9 cellular contexts compared by ENCODE assay signal in the genomic region with DNA sequence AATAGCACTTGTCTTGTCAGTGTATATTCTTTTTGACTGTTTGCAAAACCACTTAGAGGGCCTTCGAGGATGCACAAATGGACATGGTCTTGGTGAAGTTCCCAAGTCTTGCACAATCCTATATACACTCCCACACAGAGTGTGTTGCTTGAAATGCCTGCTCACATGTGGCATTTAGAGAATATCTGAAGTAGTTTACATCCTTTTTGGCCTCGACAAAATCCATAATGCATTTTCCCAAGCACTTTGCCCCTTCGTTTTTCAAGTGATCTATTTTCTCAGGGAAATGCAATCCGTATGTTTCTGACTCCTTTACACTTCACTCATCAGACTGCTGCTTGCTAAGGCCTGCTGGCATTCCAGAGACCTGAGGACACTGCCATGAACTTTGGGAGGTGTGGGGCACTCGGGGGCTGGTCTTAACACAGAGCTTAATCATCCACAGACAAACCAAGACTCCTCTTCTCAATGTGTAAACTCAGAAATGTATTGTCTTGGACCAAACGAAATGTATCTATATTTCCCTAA.
DNase-seq lines count a peak whose midpoint lies in the region; TF ChIP-seq lines count a peak whose summit lies in the region.
"Had no signal": no experiment of that assay in that cellular context is flagged by ENCODE, and none has a peak within 500 bp of the region (broad histone marks: within the 10 kb centered on the region; RNA-seq: fewer than 3 reads in every experiment).

No MANE protein-coding gene starts in this region.

- no peaks in the 10 kb centered on the region for H3K36me3 Mint-ChIP-seq in MCF 10A (ENCODE audit: insufficient read depth, unreplicated experiment)

- peaks cover 10% of the 10 kb centered on the region for H3K9me3 Mint-ChIP-seq in MCF 10A (ENCODE audit: unreplicated experiment)

- CTCF ChIA-PET in MCF 10A (lab: Yijun Ruan, JAX): no interaction called here

- H3K4me3 ChIP-seq in stomach smooth muscle (ENCODE audit: low read length in 2 of 2) (no peak overlapping the region), MM.1S (ENCODE audit: low read length) (no peak overlapping the region)

- H3K36me3 ChIP-seq in stomach smooth muscle (ENCODE audit: control insufficient read depth in 2 of 2, insufficient read depth in 2 of 2, low read length in 2 of 2) (no peaks in the 10 kb centered on the region), MM.1S (replicated peaks; ENCODE audit: insufficient read depth, low read length) (no peaks in the 10 kb centered on the region)

- H3K9ac ChIP-seq in stomach smooth muscle (ENCODE audit: low read length in 2 of 2): no peak overlapping the region
- no peak overlapping the region for H3K9ac ChIP-seq in MM.1S (ENCODE audit: low read length)

- H3K27me3 Mint-ChIP-seq in MCF 10A (ENCODE audit: insufficient read depth, unreplicated experiment): no peaks in the 10 kb centered on the region

- H3F3A ChIP-seq in MM.1S (ENCODE audit: insufficient read depth, low read length): no peaks in the 10 kb centered on the region

- H3K27ac Mint-ChIP-seq in MCF 10A (ENCODE audit: low read depth, unreplicated experiment): no peak overlapping the region
- H3K27ac Mint-ChIP-seq: T-helper 1 cell treated with Interleukin-12 subunit alpha and Interleukin-12 subunit beta and Interleukin-4 antibody, amounts not matched to agents 30 μg/mL and 1 μg/mL, for 36 hours had no signal

- peaks cover under 1 to 7% of the 10 kb centered on the region in 2 donors for H3K9me3 ChIP-seq in stomach smooth muscle (ENCODE audit: control insufficient read depth in 2 of 2, low read length in 2 of 2)
- no peaks in the 10 kb centered on the region for H3K9me3 ChIP-seq in MM.1S (replicated peaks; ENCODE audit: insufficient read depth, low read length)

- no peaks in the 10 kb centered on the region for H4K20me1 ChIP-seq in MM.1S (ENCODE audit: insufficient read depth, low read length)

- H3K4me2 ChIP-seq in MM.1S (ENCODE audit: low read depth, low read length): no peak overlapping the region

- H3K27ac ChIP-seq in stomach smooth muscle (ENCODE audit: low read length) (peak overlapping the region; percentile 37), MM.1S (ENCODE audit: low read length) (no peak overlapping the region)

- intact Hi-C loops in MCF 10A (cut with micrococcal nuclease): no loop called here

- no peak overlapping the region for H2AFZ ChIP-seq in MM.1S (ENCODE audit: low read length)

- no peaks in the 10 kb centered on the region for H3K9me2 ChIP-seq in MM.1S (replicated peaks; ENCODE audit: insufficient read depth, low read length)

- no peaks in the 10 kb centered on the region for H3K27me3 ChIP-seq in stomach smooth muscle (ENCODE audit: control insufficient read depth in 1 of 2, insufficient read depth in 2 of 2, low read length in 2 of 2)
- H3K27me3 ChIP-seq in MM.1S (replicated peaks; ENCODE audit: insufficient read depth, low read length): no peaks in the 10 kb centered on the region

- H3K4me1 ChIP-seq in stomach smooth muscle (ENCODE audit: control insufficient read depth, insufficient read depth, low read length) (peaks cover 24% of the 10 kb centered on the region), MM.1S (ENCODE audit: low read length) (no peaks in the 10 kb centered on the region)

- H3K4me1 Mint-ChIP-seq in MCF 10A (ENCODE audit: insufficient read depth, unreplicated experiment): peaks cover 17% of the 10 kb centered on the region

- POLR2A ChIA-PET in MCF 10A (lab: Yijun Ruan, JAX): no interaction called here

- peak; percentile 58 for DNase-seq in HS-5 (ENCODE audit: low read depth)
- peak; percentile 51 for DNase-seq in MCF 10A (ENCODE audit: unreplicated experiment)
- peak; percentile 58 for DNase-seq in islet precursor cell
- DNase-seq in T-helper 2 cell: no peak
- DNase-seq in OCI-M2 (lab: John Stamatoyannopoulos, UW; ENCODE audit: unreplicated experiment): no peak
- DNase-seq in MM.1S: no peak
- DNase-seq: trophoblast cell had no signal

- H3K79me2 ChIP-seq in MM.1S (ENCODE audit: low read length): no peaks in the 10 kb centered on the region

- no peak overlapping the region for H3K4me3 Mint-ChIP-seq in MCF 10A (ENCODE audit: unreplicated experiment)
- H3K4me3 Mint-ChIP-seq: T-helper 1 cell treated with Interleukin-12 subunit alpha and Interleukin-12 subunit beta and Interleukin-4 antibody, amounts not matched to agents 30 μg/mL and 1 μg/mL, for 36 hours had no signal

- no TSS peak for BruUV-seq in MCF 10A (replicated peaks; lab: Mats Ljungman, UMichigan)

- TF ChIP-seq CTCF in MCF 10A (IDR thresholded peaks at IDR 0.05; ENCODE audit: unreplicated experiment) (no peak), MM.1S (IDR thresholded peaks at IDR 0.05; ENCODE audit: low read length) (no peak)

Comparison
In these comparisons a context has a peak if more than half of its experiments do, and no peak if none do; other contexts are left out.
1. DNase-seq: peak in HS-5 (single experiment), MCF 10A (single experiment) and islet precursor cell (single experiment); none in T-helper 2 cell (0 of 5), OCI-M2 (single experiment) and MM.1S (single experiment).